In the genomic region with DNA sequence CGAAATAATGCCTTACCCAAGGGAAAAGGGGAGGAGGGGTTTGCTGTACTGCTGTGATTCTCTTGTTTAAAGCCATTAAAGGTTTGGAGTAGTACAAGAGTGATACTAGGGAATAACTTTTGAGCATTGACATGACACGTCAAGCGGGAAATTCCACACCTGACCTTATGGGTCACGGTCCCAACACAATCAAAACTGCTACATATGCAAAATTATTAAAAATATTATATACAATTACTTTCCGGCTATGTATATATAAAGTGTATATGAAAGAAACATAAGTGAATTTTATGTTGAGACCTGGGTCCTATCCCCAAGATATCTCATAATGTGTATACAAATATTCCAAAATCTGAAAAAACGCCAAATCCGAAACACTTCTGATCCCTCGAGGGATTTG, we compare ENCODE assay signal across 25 cellular contexts. TPM values are rescaled to one million over a fixed set of nuclear protein-coding genes. Genes with fewer than 3 reads are reported as not detected.
A peak's percentile ranks its signal among the peaks of the same experiment; 100 is the strongest.
DNase-seq lines count a peak whose midpoint lies in the region; ATAC-seq, FAIRE-seq and TF ChIP-seq lines count a peak whose summit lies in the region.
"Had no signal": no experiment of that assay in that cellular context is flagged by ENCODE, and none has a peak within 500 bp of the region (broad histone marks: within the 10 kb centered on the region; RNA-seq: fewer than 3 reads in every experiment).

No MANE protein-coding gene starts in this region.

- no peak overlapping the region for H3K4me2 ChIP-seq in IMR-90 (ENCODE audit: low read depth, low read length)
- H3K4me2 ChIP-seq in K562 (ENCODE audit: insufficient read depth, low read length): no peak overlapping the region
- no peak overlapping the region for H3K4me2 ChIP-seq in mammary epithelial cell (ENCODE audit: insufficient read depth, low read depth, low read length)
- H3K4me2 ChIP-seq: BLaER1 had no signal

- DNase-seq in IMR-90 (no peak), NCI-H69 (lab: John Stamatoyannopoulos, UW) (peak; percentile 5), K562 (ENCODE audit: extremely low read depth in 1 of 4, low spot score in 3 of 4) (no peak), HK-2 (ENCODE audit: unreplicated experiment) (no peak), UCSD-AML1 (lab: John Stamatoyannopoulos, UW; ENCODE audit: unreplicated experiment) (no peak), mammary epithelial cell (no peak)
- DNase-seq: 8988T; ACHN; BE2C; C1 segment of cervical spinal cord; CD4-positive, alpha-beta memory T cell; CD4-positive, CD25-positive, alpha-beta regulatory T cell; CD8-positive, alpha-beta memory T cell; COR-L47; DMS 273 treated with DMSO at 0.1 percent for 48 hours; DMS153; DMS53; DMS79; DND-41; EL; GDM1 had no signal

- in situ Hi-C loops in IMR-90 (cut with MboI; ENCODE audit: low sequenced_read_pairs) (no loop called here), K562 (cut with MboI) (no loop called here), mammary epithelial cell (cut with MboI; ENCODE audit: low sequenced_read_pairs in 2 of 2) (no loop called here)

- H2BK120ac ChIP-seq in IMR-90 (ENCODE audit: low read depth, low read length): no peak overlapping the region

- TF ChIP-seq RAD21 in IMR-90 (IDR thresholded peaks at IDR 0.05; ENCODE audit: low read length): no peak
- TF ChIP-seq RAD21 in K562 (CRISPR knock-in tag; conservative IDR thresholded peaks at IDR 0.05 in 1 of 2, IDR thresholded peaks at IDR 0.05 in 1 of 2): no peak

- H3K4me1 ChIP-seq in IMR-90 (ENCODE audit: control insufficient read depth, insufficient read depth, low read length) (peaks cover 5% of the 10 kb centered on the region; the same call in 1 of the 2 replicates), K562 (replicated peaks in 1 of 2; ENCODE audit: control insufficient read depth in 2 of 2, insufficient read depth in 2 of 2, low read length in 2 of 2) (peaks cover 0 to 33% of the 10 kb centered on the region in 2 experiments; a peak in 3 of 5 replicates), mammary epithelial cell (ENCODE audit: insufficient read depth, low read length) (peaks cover 9% of the 10 kb centered on the region)
- H3K4me1 ChIP-seq: BE2C had no signal

- no peak overlapping the region for H3K27ac ChIP-seq in IMR-90 (ENCODE audit: insufficient read depth, low read length)
- no peak overlapping the region for H3K27ac ChIP-seq in K562 (ENCODE audit: extremely low read depth, low read depth, low read length)
- no peak overlapping the region for H3K27ac ChIP-seq in mammary epithelial cell (ENCODE audit: insufficient read depth, low read depth, low read length)
- H3K27ac ChIP-seq: BLaER1 had no signal

- H3K27me3 ChIP-seq in IMR-90 (ENCODE audit: control insufficient read depth, insufficient read depth, low read length) (no peaks in the 10 kb centered on the region), K562 (ENCODE audit: control insufficient read depth in 2 of 2, insufficient read depth in 2 of 2, low read length in 2 of 2) (no peaks in the 10 kb centered on the region), mammary epithelial cell (ENCODE audit: insufficient read depth, low read length) (no peaks in the 10 kb centered on the region)
- H3K27me3 ChIP-seq: BE2C, BLaER1 had no signal

- no peak overlapping the region for H3K4ac ChIP-seq in IMR-90 (ENCODE audit: low read depth, low read length)

- no peak overlapping the region for H3K18ac ChIP-seq in IMR-90 (ENCODE audit: low read depth, low read length)

- H2AK5ac ChIP-seq in IMR-90 (ENCODE audit: low read depth, low read length): no peak overlapping the region

- no peak overlapping the region for H2BK20ac ChIP-seq in IMR-90 (ENCODE audit: low read depth, low read length)

- TF ChIP-seq CTCF in IMR-90 (conservative IDR thresholded peaks at IDR 0.05; ENCODE audit: low read depth, low read length) (no peak), K562 (IDR thresholded peaks at IDR 0.05 in 2 of 3, conservative IDR thresholded peaks at IDR 0.05 in 1 of 3; ENCODE audit: insufficient read depth in 2 of 3, low read depth in 1 of 3, low read length in 3 of 3) (no peak), mammary epithelial cell (conservative IDR thresholded peaks at IDR 0.05 in 1 of 2, IDR thresholded peaks at IDR 0.05 in 1 of 2; ENCODE audit: extremely low read depth in 1 of 2, insufficient read depth in 1 of 2, low read depth in 1 of 2, low read length in 2 of 2) (no peak)

- no peak overlapping the region for H2BK5ac ChIP-seq in IMR-90 (ENCODE audit: low read depth, low read length, poor library complexity, severe bottlenecking)

- peaks cover 38% of the 10 kb centered on the region; the same call in 2 of the 3 replicates for H3K79me2 ChIP-seq in K562 (ENCODE audit: control insufficient read depth, insufficient read depth, low read length)
- H3K79me2 ChIP-seq in mammary epithelial cell (ENCODE audit: insufficient read depth, low read length): peaks cover 53% of the 10 kb centered on the region

- TF ChIP-seq POLR2A in IMR-90 (IDR thresholded peaks at IDR 0.05; ENCODE audit: low read depth, low read length): no peak
- TF ChIP-seq POLR2A in K562 (conservative IDR thresholded peaks at IDR 0.05): no peak

- no peak overlapping the region for H4K91ac ChIP-seq in IMR-90 (ENCODE audit: insufficient read depth, low read depth, low read length)

- no peak overlapping the region for H2BK15ac ChIP-seq in IMR-90 (ENCODE audit: low read depth, low read length)

- H3K4me3 ChIP-seq in IMR-90 (ENCODE audit: insufficient read depth, low read depth, low read length): no peak overlapping the region
- H3K4me3 ChIP-seq in K562: no peak overlapping the region
- H3K4me3 ChIP-seq in mammary epithelial cell (replicated peaks in 1 of 3; ENCODE audit: insufficient read depth in 1 of 3, low read depth in 2 of 3, low read length in 3 of 3): no peak overlapping the region
- H3K4me3 ChIP-seq: BLaER1, GM12878 had no signal

- POLR2A ChIA-PET in IMR-90 (lab: Charles Lee; ENCODE audit: unreplicated experiment) (no interaction called here), K562 (lab: Yijun Ruan, JAX) (no interaction called here)

- dilution Hi-C loops in IMR-90 (cut with HindIII; ENCODE audit: low sequenced_read_pairs, unreplicated experiment) (no loop called here), mammary epithelial cell (cut with HindIII; ENCODE audit: low sequenced_read_pairs) (no loop called here)

- FAIRE-seq in K562 (lab: Jason Lieb, UNC): no peak
- FAIRE-seq: A204.1, GM12878, GM12892 had no signal

- H3K36me3 ChIP-seq in IMR-90 (ENCODE audit: control insufficient read depth, insufficient read depth, low read length): no peaks in the 10 kb centered on the region
- H3K36me3 ChIP-seq in K562 (ENCODE audit: control insufficient read depth, insufficient read depth, low read length): no peaks in the 10 kb centered on the region
- H3K36me3 ChIP-seq in mammary epithelial cell (ENCODE audit: insufficient read depth, low read length): no peaks in the 10 kb centered on the region
- H3K36me3 ChIP-seq: BE2C, BLaER1 had no signal

- no peak overlapping the region for H4K8ac ChIP-seq in IMR-90 (ENCODE audit: low read depth in 2 of 2, low read length in 2 of 2)

- no TSS peak for BruUV-seq in IMR-90 (replicated peaks; lab: Mats Ljungman, UMichigan)
- BruUV-seq in K562 (replicated peaks; lab: Mats Ljungman, UMichigan): no TSS peak
- BruUV-seq in mammary epithelial cell (replicated peaks; lab: Mats Ljungman, UMichigan): no TSS peak

- no peak for TF ChIP-seq EP300 in K562 (IDR thresholded peaks at IDR 0.05; ENCODE audit: low read length)

- H3K23ac ChIP-seq in IMR-90 (ENCODE audit: low read depth, low read length): no peak overlapping the region

- H4K20me1 ChIP-seq in IMR-90 (ENCODE audit: insufficient read depth, low read length) (peaks cover 3% of the 10 kb centered on the region; the same call in 1 of the 2 replicates), K562 (replicated peaks; ENCODE audit: control insufficient read depth, insufficient read depth, low read length) (peaks cover 4% of the 10 kb centered on the region; the same call in 1 of the 2 replicates), mammary epithelial cell (ENCODE audit: insufficient read depth, low read length) (no peaks in the 10 kb centered on the region)

- no CpG with 5 or more reads among the region's 8 CpGs for WGBS in IMR-90 (ENCODE audit: extremely low coverage in 2 of 2, insufficient read length in 1 of 2), 2 experiments
- WGBS in K562 (ENCODE audit: insufficient coverage, low coverage, missing lambda C conversion rate): 89% methylated on average over 8 of the region's 8 CpGs
- 93% methylated on average over 8 of the region's 8 CpGs for WGBS in mammary epithelial cell (ENCODE audit: low coverage, missing lambda C conversion rate)

- H3K9ac ChIP-seq in IMR-90 (ENCODE audit: low read depth, low read length) (no peak overlapping the region), K562 (ENCODE audit: insufficient read depth in 1 of 2, low read depth in 2 of 2, low read length in 2 of 2) (no peak overlapping the region), mammary epithelial cell (ENCODE audit: insufficient read depth, low read length) (no peak overlapping the region)
- H3K9ac ChIP-seq: BLaER1 had no signal

- ATAC-seq in IMR-90 (ENCODE audit: low read depth) (no peak), K562 (no peak)
- ATAC-seq: GM12878 had no signal

- H2AFZ ChIP-seq in IMR-90 (replicated peaks; ENCODE audit: low read length, poor library complexity) (no peak overlapping the region), K562 (ENCODE audit: low read depth, low read length) (no peak overlapping the region), mammary epithelial cell (ENCODE audit: low read depth, low read length) (no peak overlapping the region)

- CTCF ChIA-PET in IMR-90 (lab: Yijun Ruan, JAX): no interaction called here
- CTCF ChIA-PET in K562 (lab: Yijun Ruan, JAX; ENCODE audit: low intra/inter-chr PET ratio): no interaction called here
- CTCF ChIA-PET in mammary epithelial cell (lab: Charles Lee; ENCODE audit: low non-redundant PET): no interaction called here

- H3K79me1 ChIP-seq in IMR-90 (ENCODE audit: low read depth in 1 of 2, low read length in 2 of 2): peaks cover 55 to 67% of the 10 kb centered on the region in 2 experiments

- no peak overlapping the region for H2AK9ac ChIP-seq in IMR-90 (replicated peaks; ENCODE audit: low read depth, low read length, poor library complexity)

- H3K9me1 ChIP-seq in IMR-90 (ENCODE audit: insufficient read depth, low read length) (peaks cover 4% of the 10 kb centered on the region; the same call in 1 of the 2 replicates), K562 (ENCODE audit: control insufficient read depth, insufficient read depth, low read length) (no peaks in the 10 kb centered on the region)

- H3K9me3 ChIP-seq in IMR-90 (ENCODE audit: control insufficient read depth, insufficient read depth, low read length) (no peaks in the 10 kb centered on the region), K562 (replicated peaks; ENCODE audit: control insufficient read depth, insufficient read depth, low read depth, low read length) (no peaks in the 10 kb centered on the region), mammary epithelial cell (replicated peaks; ENCODE audit: insufficient read depth, low read length) (no peaks in the 10 kb centered on the region)
- H3K9me3 ChIP-seq: BE2C, BLaER1 had no signal

- H4K5ac ChIP-seq in IMR-90 (ENCODE audit: low read depth, low read length): no peak overlapping the region

- intact Hi-C loops in IMR-90 (cut with micrococcal nuclease) (no loop called here), K562 (cut with micrococcal nuclease) (loop anchor here (5.0 kb wide), 1 partner anchor 47 kb away; no protein-coding TSS in a partner anchor), mammary epithelial cell (cut with micrococcal nuclease) (no loop called here)

- no peak overlapping the region for H3K14ac ChIP-seq in IMR-90 (replicated peaks; ENCODE audit: low read depth, low read length)

- no peak overlapping the region for H3K56ac ChIP-seq in IMR-90 (ENCODE audit: extremely low read depth, insufficient read depth, low read length)

RNA-seq across cellular contexts. Expression of gene FNIP2, which starts 21.0 kb away (rescaled TPM):
- total RNA-seq in IMR-90 (2012; rRNA removed): 22.2 and 24.6 TPM in 2 replicates
- 3.9 and 4.7 TPM in 2 replicates for polyA plus RNA-seq in IMR-90 (2012; rRNA removed)
- 1.6 and 2.5 TPM in 2 replicates for polyA plus RNA-seq in IMR-90 (2012; cell fraction: cytosol; rRNA removed)
- 1.7 and 5.1 TPM in 2 replicates for polyA plus RNA-seq in IMR-90 (2012; cell fraction: nucleus; rRNA removed; ENCODE audit: low replicate concordance)
- 19.6 and 35.6 TPM in 2 replicates for total RNA-seq in K562 (2011; cell fraction: chromatin; rRNA removed; ENCODE audit: low replicate concordance)
- total RNA-seq in K562 (2011; cell fraction: nucleolus; rRNA removed): 6.0 and 7.4 TPM in 2 replicates
- 18.3 and 23.7 TPM in 2 replicates for total RNA-seq in K562 (2011; cell fraction: nucleoplasm; rRNA removed)
- total RNA-seq in K562 (2014; rRNA removed): 6.3 and 7.3 TPM in 2 replicates
- 11.7 and 12.4 TPM in 2 replicates for total RNA-seq in K562 (2014; rRNA removed; fragmentation: Illumina TruSeq; extraction: Trizol)
- total RNA-seq in K562 (2015; rRNA removed; fragmentation: Illumina TruSeq; extraction: Trizol): 14.5 and 15.5 TPM in 2 replicates
- total RNA-seq in K562 (2021): 9.7 and 11.6 TPM in 2 replicates
- polyA plus RNA-seq in K562 (2011; rRNA removed): 5.5 and 8.3 TPM in 2 replicates
- polyA plus RNA-seq in K562 (2011; cell fraction: cytosol; rRNA removed): 2.4 and 3.9 TPM in 2 replicates
- 4.0 and 5.3 TPM in 2 replicates for polyA plus RNA-seq in K562 (2011; cell fraction: nucleus; rRNA removed)
- polyA plus RNA-seq in K562 (2012): 6.9 and 9.7 TPM in 2 replicates
- polyA plus RNA-seq in K562 (2014; fragmentation: Illumina TruSeq; extraction: Trizol): 7.9 and 8.7 TPM in 2 replicates
- 1 to 10 TPM; 1.7 to 2.8 TPM for polyA plus RNA-seq in K562 (2014; fragmentation: Nextera tagmentation; extraction: Ambion mirVana)
- 4.9 and 6.3 TPM in 2 replicates for polyA plus RNA-seq in K562 (2014; rRNA removed)
- polyA minus RNA-seq in K562 (2011; rRNA and poly(A)+ RNA removed): 19.4 and 22.2 TPM in 2 replicates
- polyA minus RNA-seq in K562 (2011; cell fraction: cytosol; rRNA and poly(A)+ RNA removed): 6.7 and 9.5 TPM in 2 replicates
- 7.5 and 9.8 TPM in 2 replicates for polyA minus RNA-seq in K562 (2011; cell fraction: nucleus; rRNA and poly(A)+ RNA removed)
- total RNA-seq in mammary epithelial cell: 10 to 100 TPM; 13.0 to 29.5 TPM
- polyA plus RNA-seq in mammary epithelial cell: 4.9 TPM
- 22.7 TPM for polyA minus RNA-seq in mammary epithelial cell
